15 cellular contexts compared by ENCODE assay signal in genomic region chr6:31927868-31928671, GRCh38. TPM values are rescaled to one million over a fixed set of nuclear protein-coding genes. Genes with fewer than 3 reads are reported as not detected.
DNase-seq lines count a peak whose midpoint lies in the region; ATAC-seq, FAIRE-seq and TF ChIP-seq lines count a peak whose summit lies in the region.
"Had no signal": no experiment of that assay in that cellular context is flagged by ENCODE, and none has a peak within 500 bp of the region (broad histone marks: within the 10 kb centered on the region; RNA-seq: fewer than 3 reads in every experiment).

No MANE protein-coding gene starts in this region.

- H3K23ac ChIP-seq in IMR-90 (ENCODE audit: low read depth, low read length) = no peak overlapping the region

- POLR2A ChIA-PET in IMR-90 (lab: Charles Lee; ENCODE audit: unreplicated experiment) = no interaction called here

- no peak overlapping the region for H3K56ac ChIP-seq in IMR-90 (ENCODE audit: extremely low read depth, insufficient read depth, low read length)

- H3K4ac ChIP-seq in IMR-90 (ENCODE audit: low read depth, low read length) = no peak overlapping the region; the same call in 1 of the 2 replicates

- no peak overlapping the region for H2BK20ac ChIP-seq in IMR-90 (ENCODE audit: low read depth, low read length)

- H3K27me3 ChIP-seq in IMR-90 (ENCODE audit: control insufficient read depth, insufficient read depth, low read length) (peaks cover under 1% of the 10 kb centered on the region; the same call in 1 of the 2 replicates), fibroblast of lung (ENCODE audit: control insufficient read depth, insufficient read depth, low read length) (no peaks in the 10 kb centered on the region), rectal smooth muscle tissue (ENCODE audit: control insufficient read depth, insufficient read depth, low read length) (no peaks in the 10 kb centered on the region)
- H3K27me3 ChIP-seq: cardiac muscle cell had no signal

- peak overlapping the region in 1 of 2 experiments; percentile 27; a peak in 1 of 4 replicates for H4K8ac ChIP-seq in IMR-90 (ENCODE audit: low read depth in 2 of 2, low read length in 2 of 2)

- H3K18ac ChIP-seq in IMR-90 (ENCODE audit: low read depth, low read length) = no peak overlapping the region

- H2BK5ac ChIP-seq in IMR-90 (ENCODE audit: low read depth, low read length, poor library complexity, severe bottlenecking) = no peak overlapping the region

- no peak for TF ChIP-seq CTCF in IMR-90 (conservative IDR thresholded peaks at IDR 0.05; ENCODE audit: low read depth, low read length)
- no peak for TF ChIP-seq CTCF in fibroblast of lung (conservative IDR thresholded peaks at IDR 0.05 in 1 of 2, IDR thresholded peaks at IDR 0.05 in 1 of 2; ENCODE audit: low read depth in 1 of 2, low read length in 2 of 2)

- no peak overlapping the region for H2BK15ac ChIP-seq in IMR-90 (ENCODE audit: low read depth, low read length)

- H3K4me1 ChIP-seq in IMR-90 (ENCODE audit: control insufficient read depth, insufficient read depth, low read length) (peaks cover 1% of the 10 kb centered on the region; the same call in 1 of the 2 replicates), fibroblast of lung (ENCODE audit: control insufficient read depth, extremely low read depth, insufficient read depth, low read length) (no peaks in the 10 kb centered on the region), rectal smooth muscle tissue (ENCODE audit: control insufficient read depth, insufficient read depth, low read length) (no peaks in the 10 kb centered on the region)

- no peak for FAIRE-seq in GM12891 (lab: Jason Lieb, UNC)
- FAIRE-seq: endometrium had no signal

- in situ Hi-C loops in IMR-90 (cut with MboI; ENCODE audit: low sequenced_read_pairs) = no loop called here

- peak overlapping the region; percentile 8; the same call in 1 of the 2 replicates for H2BK120ac ChIP-seq in IMR-90 (ENCODE audit: low read depth, low read length)

- H3K9ac ChIP-seq in IMR-90 (ENCODE audit: low read depth, low read length) = no peak overlapping the region; the same call in 1 of the 2 replicates
- H3K9ac ChIP-seq in fibroblast of lung (ENCODE audit: insufficient read depth, low read length) = no peak overlapping the region
- H3K9ac ChIP-seq in rectal smooth muscle tissue (ENCODE audit: low read length) = no peak overlapping the region

- no peaks in the 10 kb centered on the region for H4K20me1 ChIP-seq in IMR-90 (ENCODE audit: insufficient read depth, low read length)
- H4K20me1 ChIP-seq in fibroblast of lung (ENCODE audit: control insufficient read depth, extremely low read depth, insufficient read depth, low read length) = no peaks in the 10 kb centered on the region

- WGBS in IMR-90 (ENCODE audit: extremely low coverage in 2 of 2, insufficient read length in 1 of 2), 2 experiments = 71% methylated on average over 6 of the region's 11 CpGs; no CpG with 5 or more reads in 1 of the 2 experiments

- TF ChIP-seq RAD21 in IMR-90 (IDR thresholded peaks at IDR 0.05; ENCODE audit: low read length) = no peak

- H3K14ac ChIP-seq in IMR-90 (replicated peaks; ENCODE audit: low read depth, low read length) = no peak overlapping the region; the same call in 1 of the 2 replicates

- no peak overlapping the region for H4K5ac ChIP-seq in IMR-90 (ENCODE audit: low read depth, low read length)

- H3K9me1 ChIP-seq in IMR-90 (ENCODE audit: insufficient read depth, low read length) = 0 out of 2 replicates have a peak, but pooled peaks cover 3% of the 10 kb centered on the region

- intact Hi-C loops in IMR-90 (cut with micrococcal nuclease) = loop anchor here (2.0 kb wide), 1 partner anchor 13 kb away; no protein-coding TSS in a partner anchor

- H3K27ac ChIP-seq in IMR-90 (ENCODE audit: insufficient read depth, low read length) (no peak overlapping the region), fibroblast of lung (ENCODE audit: insufficient read depth, low read length) (no peak overlapping the region), rectal smooth muscle tissue (ENCODE audit: low read depth, low read length) (no peak overlapping the region)
- H3K27ac ChIP-seq: cardiac muscle cell had no signal

- TF ChIP-seq POLR2A in IMR-90 (IDR thresholded peaks at IDR 0.05; ENCODE audit: low read depth, low read length) = no peak
- no peak for TF ChIP-seq POLR2A in GM12891 (IDR thresholded peaks at IDR 0.05; ENCODE audit: low read depth, low read length)

- no peaks in the 10 kb centered on the region for H3K9me3 ChIP-seq in IMR-90 (ENCODE audit: control insufficient read depth, insufficient read depth, low read length)
- no peaks in the 10 kb centered on the region for H3K9me3 ChIP-seq in fibroblast of lung (ENCODE audit: control insufficient read depth, insufficient read depth, low read depth, low read length)

- H3K4me3 ChIP-seq in IMR-90 (ENCODE audit: insufficient read depth, low read depth, low read length) (no peak overlapping the region), fibroblast of lung (replicated peaks in 1 of 4; ENCODE audit: control extremely low read depth in 1 of 4, insufficient read depth in 1 of 4, low read depth in 3 of 4, low read length in 4 of 4) (peak overlapping the region in 1 of 4 experiments; percentile 38), rectal smooth muscle tissue (ENCODE audit: low read length) (peak overlapping the region; percentile 22)
- H3K4me3 ChIP-seq: cardiac muscle cell had no signal

- H3K79me1 ChIP-seq in IMR-90 (ENCODE audit: low read depth in 1 of 2, low read length in 2 of 2) = no peaks in the 10 kb centered on the region

- no peaks in the 10 kb centered on the region for H3K79me2 ChIP-seq in fibroblast of lung (ENCODE audit: control insufficient read depth, insufficient read depth, low read length)

- H3K4me2 ChIP-seq in IMR-90 (ENCODE audit: low read depth, low read length) (peak overlapping the region; percentile 34; the same call in 1 of the 2 replicates), fibroblast of lung (ENCODE audit: extremely low read depth, insufficient read depth, low read length) (peak overlapping the region; percentile 15)

- no TSS peak for BruUV-seq in IMR-90 (replicated peaks; lab: Mats Ljungman, UMichigan)

- no peak overlapping the region for H2AK5ac ChIP-seq in IMR-90 (ENCODE audit: low read depth, low read length)

- peak overlapping the region; percentile 42 for H2AK9ac ChIP-seq in IMR-90 (replicated peaks; ENCODE audit: low read depth, low read length, poor library complexity)

- H3K36me3 ChIP-seq in IMR-90 (ENCODE audit: control insufficient read depth, insufficient read depth, low read length) (no peaks in the 10 kb centered on the region), fibroblast of lung (ENCODE audit: control insufficient read depth, insufficient read depth, low read length) (no peaks in the 10 kb centered on the region), rectal smooth muscle tissue (ENCODE audit: control insufficient read depth, insufficient read depth, low read length) (no peaks in the 10 kb centered on the region)
- H3K36me3 ChIP-seq: cardiac muscle cell had no signal

- dilution Hi-C loops in IMR-90 (cut with HindIII; ENCODE audit: low sequenced_read_pairs, unreplicated experiment) = no loop called here

- CTCF ChIA-PET in IMR-90 (lab: Yijun Ruan, JAX) = no interaction called here

- DNase-seq in IMR-90 (no peak), fibroblast of lung (ENCODE audit: low read depth in 2 of 2) (no peak), epidermal melanocyte (ENCODE audit: insufficient read length, low spot score) (no peak), GM12891 (ENCODE audit: insufficient read length, low spot score) (no peak), NCI-H1417 treated with DMSO at 0.1 percent for 48 hours (lab: John Stamatoyannopoulos, UW) (no peak)
- DNase-seq: activated naive CD4-positive, alpha-beta T cell treated with anti-CD3 and anti-CD28 coated beads, Interleukin-2, amount 10 ng/mL, durations not matched to agents 7 days and 5 days; NCI-H1092; NCI-H345; posterior cingulate gyrus; stimulated activated CD4-positive, alpha-beta T cell treated with anti-CD3 and anti-CD28 coated beads, Interleukin-4, amount 100 ng/mL, for 4 hours; stimulated activated naive CD4-positive, alpha-beta T cell treated with Interleukin-2 at 50 U/mL for 16 hours had no signal

- peak overlapping the region; percentile 84 for H2AFZ ChIP-seq in IMR-90 (replicated peaks; ENCODE audit: low read length, poor library complexity)
- peak overlapping the region; percentile 62 for H2AFZ ChIP-seq in fibroblast of lung (ENCODE audit: low read length)

- no peak overlapping the region for H4K91ac ChIP-seq in IMR-90 (ENCODE audit: insufficient read depth, low read depth, low read length)

- no peak for ATAC-seq in IMR-90 (ENCODE audit: low read depth)
- ATAC-seq: WTC11 had no signal

RNA-seq across cellular contexts. Expression of gene C2, which starts 0.6 kb away (rescaled TPM):
- total RNA-seq in IMR-90 (2012; rRNA removed) = under 0.01 and 0.18 TPM in 2 replicates
- 0.19 and 0.26 TPM in 2 replicates for polyA plus RNA-seq in IMR-90 (2012; rRNA removed)
- 0.33 and 0.40 TPM in 2 replicates for polyA plus RNA-seq in IMR-90 (2012; cell fraction: cytosol; rRNA removed)
- 0.30 and 0.69 TPM in 2 replicates for polyA plus RNA-seq in IMR-90 (2012; cell fraction: nucleus; rRNA removed; ENCODE audit: low replicate concordance)
- 16.8 and 27.2 TPM in 2 replicates for total RNA-seq in fibroblast of lung
- 2.1 and 7.6 TPM in 2 replicates for polyA plus RNA-seq in fibroblast of lung
- polyA plus RNA-seq in fibroblast of lung (2012) = 3.1 and 8.0 TPM in 2 replicates
- polyA minus RNA-seq in fibroblast of lung (ENCODE audit: low replicate concordance) = 12.0 and 19.8 TPM in 2 replicates
- polyA plus RNA-seq in GM12891 (2012; ENCODE audit: low read depth, missing spikeins) = 0.06 TPM

RNA-seq across cellular contexts. Expression of gene CFB, which starts 17.8 kb away (rescaled TPM):
- total RNA-seq in IMR-90 (2012; rRNA removed) = 1.4 and 1.8 TPM in 2 replicates
- 5.8 and 6.1 TPM in 2 replicates for polyA plus RNA-seq in IMR-90 (2012; rRNA removed)
- polyA plus RNA-seq in IMR-90 (2012; cell fraction: cytosol; rRNA removed) = 4.1 and 5.2 TPM in 2 replicates
- polyA plus RNA-seq in IMR-90 (2012; cell fraction: nucleus; rRNA removed; ENCODE audit: low replicate concordance) = 15.4 and 32.5 TPM in 2 replicates
- 62.9 and 87.1 TPM in 2 replicates for total RNA-seq in fibroblast of lung
- polyA plus RNA-seq in fibroblast of lung = 21.7 and 22.9 TPM in 2 replicates
- 15.2 and 15.6 TPM in 2 replicates for polyA plus RNA-seq in fibroblast of lung (2012)
- 21.0 and 30.6 TPM in 2 replicates for polyA minus RNA-seq in fibroblast of lung (ENCODE audit: low replicate concordance)
- 0.32 TPM for polyA plus RNA-seq in GM12891 (2012; ENCODE audit: low read depth, missing spikeins)

RNA-seq across cellular contexts. Expression of gene ZBTB12, which starts 26.2 kb away (rescaled TPM):
- total RNA-seq in IMR-90 (2012; rRNA removed) (2.0 and 2.5 TPM in 2 replicates), fibroblast of lung (9.5 and 13.2 TPM in 2 replicates)
- polyA plus RNA-seq in IMR-90 (2012; rRNA removed) (8.1 and 8.5 TPM in 2 replicates), fibroblast of lung (1.2 and 1.6 TPM in 2 replicates)
- polyA plus RNA-seq in IMR-90 (2012; cell fraction: cytosol; rRNA removed) = 2.5 and 4.5 TPM in 2 replicates
- polyA plus RNA-seq in IMR-90 (2012; cell fraction: nucleus; rRNA removed; ENCODE audit: low replicate concordance) = 2.0 and 2.9 TPM in 2 replicates
- 4.9 and 7.4 TPM in 2 replicates for polyA plus RNA-seq in fibroblast of lung (2012)
- polyA minus RNA-seq in fibroblast of lung (ENCODE audit: low replicate concordance) = 3.6 and 4.0 TPM in 2 replicates
- polyA plus RNA-seq in GM12891 (2012; ENCODE audit: low read depth, missing spikeins) = 1.5 TPM
- polyA plus RNA-seq: cardiac muscle cell had no signal

RNA-seq across cellular contexts. Expression of gene EHMT2, which starts 30.6 kb away (rescaled TPM):
- total RNA-seq in IMR-90 (2012; rRNA removed) = 36.4 and 38.0 TPM in 2 replicates
- polyA plus RNA-seq in IMR-90 (2012; rRNA removed) = 47.7 and 51.2 TPM in 2 replicates
- polyA plus RNA-seq in IMR-90 (2012; cell fraction: cytosol; rRNA removed) = 31.6 and 49.6 TPM in 2 replicates
- 155 and 310 TPM in 2 replicates for polyA plus RNA-seq in IMR-90 (2012; cell fraction: nucleus; rRNA removed; ENCODE audit: low replicate concordance)
- total RNA-seq in fibroblast of lung = 60.1 and 63.7 TPM in 2 replicates
- 22.0 and 37.3 TPM in 2 replicates for polyA plus RNA-seq in fibroblast of lung
- polyA plus RNA-seq in fibroblast of lung (2012) = 24.5 and 43.3 TPM in 2 replicates
- polyA minus RNA-seq in fibroblast of lung (ENCODE audit: low replicate concordance) = 127 and 144 TPM in 2 replicates
- polyA plus RNA-seq in GM12891 (2012; ENCODE audit: low read depth, missing spikeins) = 31.1 TPM

RNA-seq across cellular contexts. Expression of gene NELFE, which starts 30.7 kb away (rescaled TPM):
- total RNA-seq in IMR-90 (2012; rRNA removed) (76.0 and 90.8 TPM in 2 replicates), fibroblast of lung (85.5 and 111 TPM in 2 replicates)
- polyA plus RNA-seq in IMR-90 (2012; rRNA removed) (63.6 and 65.4 TPM in 2 replicates), fibroblast of lung (81.7 and 119 TPM in 2 replicates)
- 48.3 and 75.0 TPM in 2 replicates for polyA plus RNA-seq in IMR-90 (2012; cell fraction: cytosol; rRNA removed)
- 32.9 and 59.1 TPM in 2 replicates for polyA plus RNA-seq in IMR-90 (2012; cell fraction: nucleus; rRNA removed; ENCODE audit: low replicate concordance)
- 97.0 and 114 TPM in 2 replicates for polyA plus RNA-seq in fibroblast of lung (2012)
- 52.8 and 66.7 TPM in 2 replicates for polyA minus RNA-seq in fibroblast of lung (ENCODE audit: low replicate concordance)
- 54.2 TPM for polyA plus RNA-seq in GM12891 (2012; ENCODE audit: low read depth, missing spikeins)

Comparison
In these comparisons a context has a peak if more than half of its experiments do, and no peak if none do; other contexts are left out.
1. RNA of gene C2, which starts 0.6 kb away (total RNA-seq): 16.8 to 27.2 TPM in fibroblast of lung; under 0.01 to 0.18 TPM in IMR-90; every median in the first group is over 10 times any median in the second.
2. RNA of gene CFB, which starts 17.8 kb away (total RNA-seq): 62.9 to 87.1 TPM in fibroblast of lung; 1.4 to 1.8 TPM in IMR-90; every median in the first group is over 10 times any median in the second.